In genomic region chr1:36760081-36760480, GRCh38 we compare ENCODE assay signal across 26 cellular contexts.
"Had no signal": no experiment of that assay in that cellular context is flagged by ENCODE, and none has a peak within 500 bp of the region (broad histone marks: within the 10 kb centered on the region; RNA-seq: fewer than 3 reads in every experiment).

No MANE protein-coding gene starts in this region.

- DNase-seq: cortex of kidney; dorsolateral prefrontal cortex; effector CD4-positive, alpha-beta T cell; foreskin keratinocyte; heart right ventricle; hippocampal formation; kidney glomerular epithelial cell; left colon; left ventricle myocardium inferior; lower lobe of right lung; midbrain; naive thymus-derived CD4-positive, alpha-beta T cell; pancreas; sigmoid colon; stimulated activated CD4-positive, alpha-beta T cell treated with anti-CD3 and anti-CD28 coated beads, Interleukin-2, amount 100 ng/mL, for 48 hours; stimulated activated naive B cell treated with anti-CD40 and anti-IgM and Interleukin-4, amounts not matched to agents 10 μg/mL and 1 μg/mL and 100 μg/mL, for 72 hours; stimulated activated naive CD8-positive, alpha-beta T cell treated with anti-CD3 and anti-CD28 coated beads, Interleukin-15, amount 100 ng/mL, for 72 hours; transverse colon; upper lobe of right lung; uterus had no signal

- H3K4me3 ChIP-seq: dorsolateral prefrontal cortex, esophagus muscularis mucosa, gastroesophageal sphincter, heart right ventricle, left ventricle myocardium inferior, lower lobe of right lung, pancreas, right atrium auricular region, sigmoid colon, suprapubic skin, transverse colon, upper lobe of right lung, uterus had no signal

- H3K27ac Mint-ChIP-seq: naive thymus-derived CD4-positive, alpha-beta T cell; progenitor cell of endocrine pancreas; stimulated activated naive B cell treated with anti-CD40 and anti-IgM and Interleukin-4, amounts not matched to agents 10 μg/mL and 1 μg/mL and 100 μg/mL, for 72 hours; stimulated activated naive CD8-positive, alpha-beta T cell treated with anti-CD3 and anti-CD28 coated beads, Interleukin-15, amount 100 ng/mL, for 72 hours had no signal

- H3K4me1 ChIP-seq: esophagus muscularis mucosa, foreskin keratinocyte, gastroesophageal sphincter, heart right ventricle, left ventricle myocardium inferior, lower lobe of right lung, pancreas, right atrium auricular region, sigmoid colon, suprapubic skin, transverse colon, upper lobe of right lung, uterus had no signal

- H3K36me3 Mint-ChIP-seq: naive thymus-derived CD4-positive, alpha-beta T cell; stimulated activated naive B cell treated with anti-CD40 and anti-IgM and Interleukin-4, amounts not matched to agents 10 μg/mL and 1 μg/mL and 100 μg/mL, for 72 hours had no signal

- H3K4me3 Mint-ChIP-seq: naive thymus-derived CD4-positive, alpha-beta T cell; stimulated activated naive B cell treated with anti-CD40 and anti-IgM and Interleukin-4, amounts not matched to agents 10 μg/mL and 1 μg/mL and 100 μg/mL, for 72 hours; stimulated activated naive CD8-positive, alpha-beta T cell treated with anti-CD3 and anti-CD28 coated beads, Interleukin-15, amount 100 ng/mL, for 72 hours had no signal

- H3K27me3 ChIP-seq: dorsolateral prefrontal cortex, foreskin keratinocyte, pancreas, right atrium auricular region, transverse colon, upper lobe of right lung, uterus had no signal

- H3K9me3 Mint-ChIP-seq: stimulated activated naive B cell treated with anti-CD40 and anti-IgM and Interleukin-4, amounts not matched to agents 10 μg/mL and 1 μg/mL and 100 μg/mL, for 72 hours; stimulated activated naive CD8-positive, alpha-beta T cell treated with anti-CD3 and anti-CD28 coated beads, Interleukin-15, amount 100 ng/mL, for 72 hours had no signal

- H3K27ac ChIP-seq: dorsolateral prefrontal cortex, esophagus muscularis mucosa, foreskin keratinocyte, gastroesophageal sphincter, heart right ventricle, left ventricle myocardium inferior, lower lobe of right lung, neutrophil, pancreas, right atrium auricular region, sigmoid colon, suprapubic skin, transverse colon, upper lobe of right lung, uterus had no signal

- H3K4me1 Mint-ChIP-seq: naive thymus-derived CD4-positive, alpha-beta T cell; stimulated activated naive B cell treated with anti-CD40 and anti-IgM and Interleukin-4, amounts not matched to agents 10 μg/mL and 1 μg/mL and 100 μg/mL, for 72 hours; stimulated activated naive CD8-positive, alpha-beta T cell treated with anti-CD3 and anti-CD28 coated beads, Interleukin-15, amount 100 ng/mL, for 72 hours had no signal

- H3K36me3 ChIP-seq: esophagus muscularis mucosa, gastroesophageal sphincter, heart right ventricle, left ventricle myocardium inferior, lower lobe of right lung, neutrophil, pancreas, right atrium auricular region, sigmoid colon, suprapubic skin, transverse colon, upper lobe of right lung, uterus had no signal

- H3K9me3 ChIP-seq: neutrophil, pancreas, sigmoid colon, suprapubic skin, transverse colon, upper lobe of right lung, uterus had no signal
